8 cellular contexts compared by ENCODE assay signal in genomic region chr16:660459-661183, GRCh38. TPM values are rescaled to one million over a fixed set of nuclear protein-coding genes. Genes with fewer than 3 reads are reported as not detected.
DNase-seq lines count a peak whose midpoint lies in the region; ATAC-seq and TF ChIP-seq lines count a peak whose summit lies in the region.

No MANE protein-coding gene starts in this region.

- peak; percentile 79 to 86 for DNase-seq in NOMO-1 (lab: John Stamatoyannopoulos, UW; ENCODE audit: unreplicated experiment in 2 of 2)
- peak; percentile 67 for DNase-seq in activated CD8-positive, alpha-beta memory T cell treated with anti-CD3 and anti-CD28 coated beads, Interleukin-2, amount 10 ng/mL, durations not matched to agents 7 days and 5 days
- DNase-seq in endodermal cell: peak; percentile 97
- peak; percentile 95 for DNase-seq in mesenteric fat pad (ENCODE audit: low spot score)
- peak; percentile 54 for DNase-seq in stimulated activated naive B cell treated with anti-CD40 and anti-IgM and Interleukin-4, amounts not matched to agents 10 μg/mL and 1 μg/mL and 100 μg/mL, for 72 hours

- 34 to 52% methylated on average over 10 to 35 of the region's 43 CpGs for WGBS in endodermal cell (ENCODE audit: insufficient coverage in 1 of 2, insufficient read length in 1 of 2), 2 experiments

- no peaks in the 10 kb centered on the region for H3K27me3 Mint-ChIP-seq in activated CD8-positive, alpha-beta memory T cell treated with anti-CD3 and anti-CD28 coated beads, Interleukin-2, amount 10 ng/mL, durations not matched to agents 7 days and 5 days
- no peaks in the 10 kb centered on the region for H3K27me3 Mint-ChIP-seq in endodermal cell (ENCODE audit: insufficient read depth)
- no peaks in the 10 kb centered on the region for H3K27me3 Mint-ChIP-seq in stimulated activated naive B cell treated with anti-CD40 and anti-IgM and Interleukin-4, amounts not matched to agents 10 μg/mL and 1 μg/mL and 100 μg/mL, for 72 hours

- no peaks in the 10 kb centered on the region for H3K27me3 ChIP-seq in DOHH2 (ENCODE audit: control insufficient read depth, low read length)
- H3K27me3 ChIP-seq in endodermal cell (ENCODE audit: control insufficient read depth, insufficient read depth, low read length, poor library complexity, severe bottlenecking): no peaks in the 10 kb centered on the region

- peaks cover 2% of the 10 kb centered on the region for H3K4me1 Mint-ChIP-seq in activated CD8-positive, alpha-beta memory T cell treated with anti-CD3 and anti-CD28 coated beads, Interleukin-2, amount 10 ng/mL, durations not matched to agents 7 days and 5 days
- peaks cover 3% of the 10 kb centered on the region for H3K4me1 Mint-ChIP-seq in endodermal cell
- peaks cover 4 to 15% of the 10 kb centered on the region in 2 donors for H3K4me1 Mint-ChIP-seq in stimulated activated naive B cell treated with anti-CD40 and anti-IgM and Interleukin-4, amounts not matched to agents 10 μg/mL and 1 μg/mL and 100 μg/mL, for 72 hours

- no peak overlapping the region for H3K27ac Mint-ChIP-seq in activated CD8-positive, alpha-beta memory T cell treated with anti-CD3 and anti-CD28 coated beads, Interleukin-2, amount 10 ng/mL, durations not matched to agents 7 days and 5 days
- peak overlapping the region; percentile 39 for H3K27ac Mint-ChIP-seq in endodermal cell
- peak overlapping the region; percentile 42 for H3K27ac Mint-ChIP-seq in stimulated activated naive B cell treated with anti-CD40 and anti-IgM and Interleukin-4, amounts not matched to agents 10 μg/mL and 1 μg/mL and 100 μg/mL, for 72 hours

- TF ChIP-seq CTCF in DOHH2 (IDR thresholded peaks at IDR 0.05; ENCODE audit: low read depth, low read length, poor library complexity, severe bottlenecking) (peak; percentile 33), endodermal cell (conservative IDR thresholded peaks at IDR 0.05) (peak; percentile 77)

- ATAC-seq in HG02678 (IDR thresholded peaks at IDR 0.05; ENCODE audit: unreplicated experiment): peak; percentile 64
- peak; percentile 73 for ATAC-seq in activated CD8-positive, alpha-beta memory T cell treated with anti-CD3 and anti-CD28 coated beads, Interleukin-2, amount 10 ng/mL, durations not matched to agents 7 days and 5 days
- ATAC-seq in stimulated activated naive B cell treated with anti-CD40 and anti-IgM and Interleukin-4, amounts not matched to agents 10 μg/mL and 1 μg/mL and 100 μg/mL, for 72 hours (replicated peaks): peak; percentile 86 to 87
- no peak for ATAC-seq in GM21447 (IDR thresholded peaks at IDR 0.05; ENCODE audit: unreplicated experiment)

- H3K9ac ChIP-seq in endodermal cell (ENCODE audit: extremely low read depth, low read length, poor library complexity, severe bottlenecking): no peak overlapping the region

- H3K9me3 ChIP-seq in DOHH2 (ENCODE audit: control insufficient read depth, insufficient read depth, low read length): no peaks in the 10 kb centered on the region
- no peaks in the 10 kb centered on the region for H3K9me3 ChIP-seq in endodermal cell (ENCODE audit: control insufficient read depth, low read length)

- H3K4me3 ChIP-seq in DOHH2 (ENCODE audit: low read length) (peak overlapping the region; percentile 30; the same call in 1 of the 2 replicates), endodermal cell (ENCODE audit: low read length) (no peak overlapping the region)

- no peaks in the 10 kb centered on the region for H3K36me3 Mint-ChIP-seq in activated CD8-positive, alpha-beta memory T cell treated with anti-CD3 and anti-CD28 coated beads, Interleukin-2, amount 10 ng/mL, durations not matched to agents 7 days and 5 days
- H3K36me3 Mint-ChIP-seq in endodermal cell (ENCODE audit: low read depth): peaks cover 8% of the 10 kb centered on the region
- H3K36me3 Mint-ChIP-seq in stimulated activated naive B cell treated with anti-CD40 and anti-IgM and Interleukin-4, amounts not matched to agents 10 μg/mL and 1 μg/mL and 100 μg/mL, for 72 hours: peaks cover 13 to 27% of the 10 kb centered on the region in 2 donors

- H3K9me2 ChIP-seq in DOHH2 (replicated peaks; ENCODE audit: control insufficient read depth, low read length): no peaks in the 10 kb centered on the region

- H3K27ac ChIP-seq in DOHH2 (ENCODE audit: low read depth, low read length): no peak overlapping the region
- no peak overlapping the region for H3K27ac ChIP-seq in endodermal cell (ENCODE audit: low read depth, low read length)

- no peaks in the 10 kb centered on the region for H4K20me1 ChIP-seq in DOHH2 (ENCODE audit: control insufficient read depth, insufficient read depth, low read depth, low read length)

- H3K4me2 ChIP-seq in DOHH2 (ENCODE audit: low read length): peak overlapping the region; percentile 43

- H3F3A ChIP-seq in DOHH2 (ENCODE audit: control insufficient read depth, insufficient read depth): no peaks in the 10 kb centered on the region

- H3K36me3 ChIP-seq in DOHH2 (ENCODE audit: control insufficient read depth, low read length) (peaks cover 64% of the 10 kb centered on the region), endodermal cell (ENCODE audit: control insufficient read depth, insufficient read depth, low read length) (no peaks in the 10 kb centered on the region)

- H3K9me3 Mint-ChIP-seq in activated CD8-positive, alpha-beta memory T cell treated with anti-CD3 and anti-CD28 coated beads, Interleukin-2, amount 10 ng/mL, durations not matched to agents 7 days and 5 days (ENCODE audit: low read depth): no peaks in the 10 kb centered on the region
- H3K9me3 Mint-ChIP-seq in endodermal cell: no peaks in the 10 kb centered on the region
- H3K9me3 Mint-ChIP-seq in stimulated activated naive B cell treated with anti-CD40 and anti-IgM and Interleukin-4, amounts not matched to agents 10 μg/mL and 1 μg/mL and 100 μg/mL, for 72 hours: no peaks in the 10 kb centered on the region

- H3K4me1 ChIP-seq in DOHH2 (ENCODE audit: control insufficient read depth, low read length) (peaks cover 12% of the 10 kb centered on the region), endodermal cell (ENCODE audit: control insufficient read depth, insufficient read depth, low read length) (no peaks in the 10 kb centered on the region)

- CTCF ChIA-PET in activated CD8-positive, alpha-beta memory T cell treated with anti-CD3 and anti-CD28 coated beads, Interleukin-2, amount 10 ng/mL, durations not matched to agents 7 days and 5 days (lab: Charles Lee): interaction anchor here (2.5 kb wide), 1 partner anchor 11 kb away, joined by 11 read pairs; the partner anchor contains the start of gene WDR90

- no peak overlapping the region for H3K4me3 Mint-ChIP-seq in activated CD8-positive, alpha-beta memory T cell treated with anti-CD3 and anti-CD28 coated beads, Interleukin-2, amount 10 ng/mL, durations not matched to agents 7 days and 5 days
- H3K4me3 Mint-ChIP-seq in endodermal cell: no peak overlapping the region
- H3K4me3 Mint-ChIP-seq in stimulated activated naive B cell treated with anti-CD40 and anti-IgM and Interleukin-4, amounts not matched to agents 10 μg/mL and 1 μg/mL and 100 μg/mL, for 72 hours: peak overlapping the region; percentile 41 to 63

- no peaks in the 10 kb centered on the region for H3K79me2 ChIP-seq in DOHH2 (ENCODE audit: control insufficient read depth, low read length)

RNA-seq across cellular contexts. Expression of gene RHOT2, which starts 7.3 kb away (rescaled TPM):
- 100 to 1,000 TPM; 134 to 168 TPM for total RNA-seq in activated CD8-positive, alpha-beta memory T cell treated with anti-CD3 and anti-CD28 coated beads, Interleukin-2, amount 10 ng/mL, durations not matched to agents 7 days and 5 days
- total RNA-seq in endodermal cell (100 to 1,000 TPM; 180 to 193 TPM), mesenteric fat pad (73.9 TPM)
- 121 TPM for polyA plus RNA-seq in endodermal cell (2013, experiment 1 of 2)
- 103 TPM for polyA plus RNA-seq in endodermal cell (2013, experiment 2 of 2)

RNA-seq across cellular contexts. Expression of gene WDR90, which starts 11.5 kb away (rescaled TPM):
- total RNA-seq in activated CD8-positive, alpha-beta memory T cell treated with anti-CD3 and anti-CD28 coated beads, Interleukin-2, amount 10 ng/mL, durations not matched to agents 7 days and 5 days: 100 to 1,000 TPM in 1 of 2 experiments, 10 to 100 TPM in 1; 74.7 to 108 TPM
- total RNA-seq in endodermal cell: 100 to 1,000 TPM; 112 to 120 TPM
- polyA plus RNA-seq in endodermal cell (2013, experiment 1 of 2): 50.5 TPM
- polyA plus RNA-seq in endodermal cell (2013, experiment 2 of 2): 49.8 TPM
- total RNA-seq in mesenteric fat pad: 21.1 TPM

RNA-seq across cellular contexts. Expression of gene RHBDL1, which starts 14.8 kb away (rescaled TPM):
- total RNA-seq in activated CD8-positive, alpha-beta memory T cell treated with anti-CD3 and anti-CD28 coated beads, Interleukin-2, amount 10 ng/mL, durations not matched to agents 7 days and 5 days: under 1 TPM; 0.37 to 0.79 TPM
- 1 to 10 TPM; 3.7 to 5.1 TPM for total RNA-seq in endodermal cell
- polyA plus RNA-seq in endodermal cell (2013, experiment 1 of 2): 4.2 TPM
- 2.2 TPM for polyA plus RNA-seq in endodermal cell (2013, experiment 2 of 2)
- total RNA-seq in mesenteric fat pad: 0.84 TPM

RNA-seq across cellular contexts. Expression of gene MCRIP2, which starts 19.0 kb away (rescaled TPM):
- total RNA-seq in activated CD8-positive, alpha-beta memory T cell treated with anti-CD3 and anti-CD28 coated beads, Interleukin-2, amount 10 ng/mL, durations not matched to agents 7 days and 5 days: 10 to 100 TPM; 42.5 to 47.3 TPM
- total RNA-seq in endodermal cell (10 to 100 TPM; 22.8 to 34.2 TPM), mesenteric fat pad (34.7 TPM)
- 12.5 TPM for polyA plus RNA-seq in endodermal cell (2013, experiment 1 of 2)
- polyA plus RNA-seq in endodermal cell (2013, experiment 2 of 2): 12.0 TPM

RNA-seq across cellular contexts. Expression of gene STUB1, which starts 19.6 kb away (rescaled TPM):
- 10 to 100 TPM; 84.2 to 87.1 TPM for total RNA-seq in activated CD8-positive, alpha-beta memory T cell treated with anti-CD3 and anti-CD28 coated beads, Interleukin-2, amount 10 ng/mL, durations not matched to agents 7 days and 5 days
- 100 to 1,000 TPM; 105 to 124 TPM for total RNA-seq in endodermal cell
- polyA plus RNA-seq in endodermal cell (2013, experiment 1 of 2): 68.0 TPM
- 67.5 TPM for polyA plus RNA-seq in endodermal cell (2013, experiment 2 of 2)
- 109 TPM for total RNA-seq in mesenteric fat pad

Comparison
In these comparisons a context has a peak if more than half of its experiments do, and no peak if none do; other contexts are left out.
1. H3K4me3 Mint-ChIP-seq: peak in stimulated activated naive B cell treated with anti-CD40 and anti-IgM and Interleukin-4, amounts not matched to agents 10 μg/mL and 1 μg/mL and 100 μg/mL, for 72 hours (2 of 2); none in activated CD8-positive, alpha-beta memory T cell treated with anti-CD3 and anti-CD28 coated beads, Interleukin-2, amount 10 ng/mL, durations not matched to agents 7 days and 5 days (single experiment) and endodermal cell (single experiment).
2. Peak in every context shown above with its lines, with median percentiles within 50 percentile points of each other: DNase-seq.